21 cellular contexts compared by ENCODE assay signal in genomic region chr14:23432102-23432925, GRCh38. TPM values are rescaled to one million over a fixed set of nuclear protein-coding genes. Genes with fewer than 3 reads are reported as not detected.
"Had no signal": no experiment of that assay in that cellular context is flagged by ENCODE, and none has a peak within 500 bp of the region (broad histone marks: within the 10 kb centered on the region; RNA-seq: fewer than 3 reads in every experiment).

No MANE protein-coding gene starts in this region.

- H3K27ac Mint-ChIP-seq: activated CD4-positive, alpha-beta memory T cell treated with anti-CD3 and anti-CD28 coated beads, Interleukin-2, amount 10 ng/mL, durations not matched to agents 7 days and 5 days; activated T-cell treated with anti-CD3 and anti-CD28 coated beads, Interleukin-2, amount 50 U/mL, for 24 hours; nephron progenitor cell had no signal

- H3K36me3 Mint-ChIP-seq: activated naive CD4-positive, alpha-beta T cell treated with anti-CD3 and anti-CD28 coated beads, Interleukin-2, amount 50 U/mL, for 72 hours had no signal

- DNase-seq: activated CD4-positive, alpha-beta memory T cell treated with anti-CD3 and anti-CD28 coated beads, Interleukin-2, amount 10 ng/mL, durations not matched to agents 7 days and 5 days; activated CD4-positive, alpha-beta T cell treated with anti-CD3 and anti-CD28 coated beads for 1 hour; hippocampal formation; mesendoderm; nephron progenitor cell; SHP77 treated with DMSO at 0.1 percent for 48 hours; stimulated activated CD4-positive, alpha-beta T cell treated with anti-CD3 and anti-CD28 coated beads, Interleukin-4, amount 100 ng/mL, for 24 hours; stimulated activated naive CD4-positive, alpha-beta T cell; T-helper 1 cell; T1000 had no signal

- H3K27me3 Mint-ChIP-seq: activated T-cell treated with anti-CD3 and anti-CD28 coated beads, Interleukin-2, amount 50 U/mL, for 24 hours had no signal

- H3K4me3 ChIP-seq: breast epithelium, esophagus muscularis mucosa, skin epidermis had no signal

- H3K36me3 ChIP-seq: breast epithelium, esophagus muscularis mucosa had no signal

- H3K4me1 Mint-ChIP-seq: activated CD4-positive, alpha-beta memory T cell treated with anti-CD3 and anti-CD28 coated beads, Interleukin-2, amount 10 ng/mL, durations not matched to agents 7 days and 5 days had no signal

- H3K9me3 Mint-ChIP-seq: activated CD4-positive, alpha-beta memory T cell treated with anti-CD3 and anti-CD28 coated beads, Interleukin-2, amount 10 ng/mL, durations not matched to agents 7 days and 5 days; activated naive CD4-positive, alpha-beta T cell treated with anti-CD3 and anti-CD28 coated beads, Interleukin-2, amount 50 U/mL, for 72 hours; activated T-cell treated with anti-CD3 and anti-CD28 coated beads, Interleukin-2, amount 50 U/mL, for 24 hours; nephron progenitor cell had no signal

- H3K4me3 Mint-ChIP-seq: activated CD4-positive, alpha-beta memory T cell treated with anti-CD3 and anti-CD28 coated beads, Interleukin-2, amount 10 ng/mL, durations not matched to agents 7 days and 5 days; activated T-cell treated with anti-CD3 and anti-CD28 coated beads, Interleukin-2, amount 50 U/mL, for 24 hours; nephron progenitor cell had no signal

- H3K27me3 ChIP-seq: breast epithelium, esophagus muscularis mucosa had no signal

- H3K27ac ChIP-seq: breast epithelium, esophagus muscularis mucosa, skin epidermis had no signal

- H3K9me3 ChIP-seq: breast epithelium, esophagus muscularis mucosa had no signal

- H3K4me1 ChIP-seq: breast epithelium had no signal

RNA-seq across cellular contexts. Expression of gene MYH7, which starts 3.1 kb away (rescaled TPM):
- total RNA-seq: activated naive CD4-positive, alpha-beta T cell treated with anti-CD3 and anti-CD28 coated beads, Interleukin-2, amount 50 U/mL, for 72 hours; aorta; breast epithelium; glomerular endothelial cell; osteocyte had no signal
- polyA plus RNA-seq: keratinocyte, urinary bladder had no signal

RNA-seq across cellular contexts. Expression of gene MYH6, which starts 24.2 kb away (rescaled TPM):
- total RNA-seq: aorta, breast epithelium, glomerular endothelial cell, osteocyte had no signal
- polyA plus RNA-seq: keratinocyte, urinary bladder had no signal

RNA-seq across cellular contexts. Expression of gene CMTM5, which starts 55.5 kb away (rescaled TPM):
- total RNA-seq: activated CD4-positive, alpha-beta memory T cell treated with anti-CD3 and anti-CD28 coated beads, Interleukin-2, amount 10 ng/mL, durations not matched to agents 7 days and 5 days; activated naive CD4-positive, alpha-beta T cell treated with anti-CD3 and anti-CD28 coated beads, Interleukin-2, amount 50 U/mL, for 72 hours; glomerular endothelial cell; osteocyte had no signal
- polyA plus RNA-seq: keratinocyte had no signal

RNA-seq across cellular contexts. Expression of gene IL25, which starts 59.7 kb away (rescaled TPM):
- total RNA-seq: activated CD4-positive, alpha-beta memory T cell treated with anti-CD3 and anti-CD28 coated beads, Interleukin-2, amount 10 ng/mL, durations not matched to agents 7 days and 5 days; activated naive CD4-positive, alpha-beta T cell treated with anti-CD3 and anti-CD28 coated beads, Interleukin-2, amount 50 U/mL, for 72 hours; aorta; breast epithelium; esophagus muscularis mucosa; glomerular endothelial cell; liver; osteocyte; urinary bladder had no signal
- polyA plus RNA-seq: aorta, keratinocyte, liver, urinary bladder had no signal
